Comparison of ENCODE assay signal across 21 cellular contexts in genomic region chr3:149587383-149587782, GRCh38.
DNase-seq lines count a peak whose midpoint lies in the region; ATAC-seq, FAIRE-seq and TF ChIP-seq lines count a peak whose summit lies in the region.
"Had no signal": no experiment of that assay in that cellular context is flagged by ENCODE, and none has a peak within 500 bp of the region (broad histone marks: within the 10 kb centered on the region; RNA-seq: fewer than 3 reads in every experiment).

No MANE protein-coding gene starts in this region.

- H3K27ac ChIP-seq in RWPE2 (ENCODE audit: poor library complexity, severe bottlenecking): peak overlapping the region; percentile 98
- peak overlapping the region; percentile 1 for H3K27ac ChIP-seq in keratinocyte (ENCODE audit: control insufficient read depth, insufficient read depth, low read length)
- peak overlapping the region in 2 of 3 donors; percentile 42 to 53 for H3K27ac ChIP-seq in thyroid gland
- H3K27ac ChIP-seq: 22Rv1, SK-N-MC had no signal

- WGBS in thyroid gland, 2 donors: 59 to 60% methylated on average over 5 of the region's 5 CpGs

- H3K36me3 ChIP-seq in RWPE2 (ENCODE audit: low read depth) (no peaks in the 10 kb centered on the region), keratinocyte (ENCODE audit: control insufficient read depth in 2 of 2, extremely low read depth in 1 of 2, insufficient read depth in 2 of 2, low read length in 2 of 2) (no peaks in the 10 kb centered on the region), thyroid gland (no peaks in the 10 kb centered on the region)

- H3K4me1 ChIP-seq in RWPE2 (ENCODE audit: insufficient read depth, poor library complexity, severe bottlenecking): peaks cover 68% of the 10 kb centered on the region
- peaks cover 58% of the 10 kb centered on the region for H3K4me1 ChIP-seq in keratinocyte (ENCODE audit: control insufficient read depth, extremely low read depth, insufficient read depth, low read length)
- H3K4me1 ChIP-seq in thyroid gland: peaks cover 36 to 47% of the 10 kb centered on the region in 2 donors

- H3K9me3 ChIP-seq in RWPE2 (ENCODE audit: severe bottlenecking) (no peaks in the 10 kb centered on the region), keratinocyte (ENCODE audit: control insufficient read depth, low read depth, low read length) (no peaks in the 10 kb centered on the region), thyroid gland (no peaks in the 10 kb centered on the region)

- intact Hi-C loops in thyroid gland (cut with DNase I): loop anchor here (10.0 kb wide), 1 partner anchor 53 kb away; no protein-coding TSS in a partner anchor

- H3K79me2 ChIP-seq in keratinocyte (ENCODE audit: control insufficient read depth, insufficient read depth, low read length): peaks cover 47% of the 10 kb centered on the region

- H2AFZ ChIP-seq in keratinocyte (ENCODE audit: control insufficient read depth, low read length): no peak overlapping the region

- no peak for TF ChIP-seq POLR2A in thyroid gland (IDR thresholded peaks at IDR 0.05)

- DNase-seq in NCI-H510A treated with DMSO at 0.1 percent for 48 hours (lab: John Stamatoyannopoulos, UW) (peak; percentile 7), NCI-H510A (lab: John Stamatoyannopoulos, UW) (no peak), RWPE2 (ENCODE audit: low spot score) (no peak), keratinocyte (ENCODE audit: low read depth, low spot score) (no peak), thyroid gland (no peak), NCI-H2171 (lab: John Stamatoyannopoulos, UW) (no peak)
- DNase-seq in central memory CD4-positive, alpha-beta T cell: no peak
- DNase-seq: GF-D8, NCI-H1105, NCI-H146, NCI-H2029, NCI-H2171 treated with DMSO at 0.1 percent for 48 hours, NCI-H446, NCI-H69, OCI-M1, RPMI8226, SHP77 treated with DMSO at 0.1 percent for 48 hours had no signal

- FAIRE-seq in keratinocyte (lab: Jason Lieb, UNC): no peak
- FAIRE-seq: GM19239 had no signal

- H3K9me1 ChIP-seq in keratinocyte (ENCODE audit: control insufficient read depth, extremely low read depth, insufficient read depth, low read length): no peaks in the 10 kb centered on the region

- H3K9ac ChIP-seq in keratinocyte (ENCODE audit: control insufficient read depth, extremely low read depth, insufficient read depth, low read length): no peak overlapping the region

- no peak overlapping the region for H3K4me3 ChIP-seq in RWPE2 (ENCODE audit: severe bottlenecking)
- H3K4me3 ChIP-seq in keratinocyte (ENCODE audit: control insufficient read depth in 2 of 3, extremely low read depth in 1 of 3, insufficient read depth in 2 of 3, low read depth in 1 of 3, low read length in 3 of 3): no peak overlapping the region
- H3K4me3 ChIP-seq in thyroid gland (replicated peaks in 1 of 3): no peak overlapping the region
- H3K4me3 ChIP-seq: SK-N-MC had no signal

- H4K20me1 ChIP-seq in keratinocyte (ENCODE audit: control insufficient read depth, extremely low read depth, insufficient read depth, low read length): no peaks in the 10 kb centered on the region

- no peak overlapping the region for H3K4me2 ChIP-seq in keratinocyte (ENCODE audit: control insufficient read depth, extremely low read depth, insufficient read depth, low read depth, low read length)

- TF ChIP-seq CTCF in RWPE2 (IDR thresholded peaks at IDR 0.05; ENCODE audit: poor library complexity, severe bottlenecking) (no peak), keratinocyte (optimal IDR thresholded peaks at IDR 0.05 in 1 of 3, IDR thresholded peaks at IDR 0.05 in 1 of 3, conservative IDR thresholded peaks at IDR 0.05 in 1 of 3; ENCODE audit: extremely low read depth in 1 of 3, insufficient read depth in 2 of 3, low read length in 3 of 3) (no peak), thyroid gland (IDR thresholded peaks at IDR 0.05) (no peak)

- dilution Hi-C loops in keratinocyte (cut with MboI; ENCODE audit: extremely low pct_ligation_motif_present, low sequenced_read_pairs): no loop called here

- ATAC-seq in RWPE2 (ENCODE audit: low read depth) (no peak), HG03378 (IDR thresholded peaks at IDR 0.05; ENCODE audit: unreplicated experiment) (no peak)

- no peaks in the 10 kb centered on the region for H3K27me3 ChIP-seq in RWPE2 (ENCODE audit: insufficient read depth, poor library complexity, severe bottlenecking)
- H3K27me3 ChIP-seq in keratinocyte (ENCODE audit: control insufficient read depth, extremely low read depth, insufficient read depth, low read length): no peaks in the 10 kb centered on the region
- H3K27me3 ChIP-seq in thyroid gland: no peaks in the 10 kb centered on the region

Comparison
In these comparisons a context has a peak if more than half of its experiments do, and no peak if none do; other contexts are left out.
1. H3K27ac ChIP-seq: peak in every context shown above with its lines; median percentile 98 in RWPE2; 48 in thyroid gland; 1 in keratinocyte.